Comparison of ENCODE assay signal across 24 cellular contexts in genomic region chr10:19778996-19779395, GRCh38. TPM values are rescaled to one million over a fixed set of nuclear protein-coding genes. Genes with fewer than 3 reads are reported as not detected.
"Had no signal": no experiment of that assay in that cellular context is flagged by ENCODE, and none has a peak within 500 bp of the region (broad histone marks: within the 10 kb centered on the region; RNA-seq: fewer than 3 reads in every experiment).

No MANE protein-coding gene starts in this region.

- ATAC-seq: naive thymus-derived CD4-positive, alpha-beta T cell; natural killer cell; psoas muscle; right cardiac atrium; sciatic nerve; stimulated activated effector memory CD8-positive, alpha-beta T cell treated with anti-CD3 and anti-CD28 coated beads, Interleukin-12 subunit alpha, Interleukin-12 subunit beta, amount 100 ng/mL, for 72 hours; stimulated activated naive B cell treated with anti-CD40 and anti-IgM and Interleukin-4, amounts not matched to agents 10 μg/mL and 1 μg/mL and 100 μg/mL, for 72 hours; upper lobe of right lung had no signal

- H2AFZ ChIP-seq: neural progenitor cell, parathyroid adenoma had no signal

- H3K9me3 ChIP-seq: ovary, psoas muscle, stomach, thoracic aorta, thyroid gland, tibial nerve, upper lobe of right lung, uterus had no signal

- H3K27me3 ChIP-seq: neural progenitor cell, ovary, stomach, thyroid gland, tibial nerve, upper lobe of right lung, uterus had no signal

- H3K79me2 ChIP-seq: parathyroid adenoma had no signal

- H3K4me1 ChIP-seq: neural progenitor cell, parathyroid adenoma, psoas muscle, stomach, thyroid gland, tibial nerve, upper lobe of right lung, uterus had no signal

- H3K4me2 ChIP-seq: neural progenitor cell had no signal

- H3K36me3 ChIP-seq: neural progenitor cell, ovary, stomach, thoracic aorta, thyroid gland, tibial nerve, upper lobe of right lung, uterus had no signal

- H3K9ac ChIP-seq: neural progenitor cell, parathyroid adenoma had no signal

- H3K27ac ChIP-seq: neural progenitor cell, ovary, parathyroid adenoma, psoas muscle, stomach, thoracic aorta, thyroid gland, tibial nerve, upper lobe of right lung, uterus had no signal

- DNase-seq: naive thymus-derived CD4-positive, alpha-beta T cell; natural killer cell; occipital lobe; ovary; posterior cingulate gyrus; psoas muscle; right cardiac atrium; small intestine; stimulated activated CD4-positive, alpha-beta T cell treated with anti-CD3 and anti-CD28 coated beads, Interleukin-15, amount 100 ng/mL, for 24 hours; stimulated activated CD4-positive, alpha-beta T cell treated with anti-CD3 and anti-CD28 coated beads, Interleukin-2, amount 100 ng/mL, for 24 hours; stimulated activated CD4-positive, alpha-beta T cell treated with anti-CD3 and anti-CD28 coated beads, Interleukin-2, amount 100 ng/mL, for 48 hours; stimulated activated CD4-positive, alpha-beta T cell treated with anti-CD3 and anti-CD28 coated beads, Interleukin-4, amount 100 ng/mL, for 24 hours; stimulated activated naive B cell treated with anti-CD40 and anti-IgM and Interleukin-4, amounts not matched to agents 10 μg/mL and 1 μg/mL and 100 μg/mL, for 72 hours; stimulated activated naive CD4-positive, alpha-beta T cell treated with Interleukin-2 at 50 U/mL for 16 hours; stomach; thyroid gland; upper lobe of right lung; uterus had no signal

- H3K4me3 ChIP-seq: neural progenitor cell, ovary, psoas muscle, stomach, thoracic aorta, thyroid gland, tibial nerve, upper lobe of right lung, uterus had no signal

RNA-seq across cellular contexts. Expression of gene PLXDC2, which starts 37.2 kb away (rescaled TPM):
- polyA plus RNA-seq: naive thymus-derived CD4-positive, alpha-beta T cell had no signal
